8 cellular contexts compared by ENCODE assay signal in genomic region chr16:58515125-58515870, GRCh38. TPM values are rescaled to one million over a fixed set of nuclear protein-coding genes. Genes with fewer than 3 reads are reported as not detected.
DNase-seq lines count a peak whose midpoint lies in the region; ATAC-seq and TF ChIP-seq lines count a peak whose summit lies in the region.

TSS of gene SETD6 (plus strand) at chr16:58515517. CDS start at chr16:58515538, 21 bp downstream.

- H2AFZ ChIP-seq in neural cell (ENCODE audit: low read depth, low read length), result peak within 1 kb of the TSS; percentile 29

- TF ChIP-seq POLR2A in stomach (IDR thresholded peaks at IDR 0.05), result no peak

- no peaks in the 10 kb centered on the region for H3K9me2 ChIP-seq in neural cell (ENCODE audit: insufficient read depth, low read length)

- peak within 1 kb of the TSS; percentile 59 for H3K4me2 ChIP-seq in neural cell (ENCODE audit: low read length)

- 0 to 1% (median 1%) methylated on average over 62 to 80 of the region's 80 CpGs; no CpG with 5 or more reads in 1 of the 5 donors for WGBS in stomach, 5 donors

- H3K36me3 ChIP-seq in HUES6 (ENCODE audit: control insufficient read depth, insufficient read depth, low read length) (peaks cover 46% of the 10 kb centered on the region), neural cell (ENCODE audit: insufficient read depth, low read length) (peaks cover 17% of the 10 kb centered on the region), stomach (peaks cover 25 to 37% (median 36%) of the 10 kb centered on the region in 4 donors)

- TF ChIP-seq CTCF in fibroblast of villous mesenchyme (IDR thresholded peaks at IDR 0.05; ENCODE audit: insufficient read depth, low read depth, low read length), result peak; percentile 22
- TF ChIP-seq CTCF in neural cell (IDR thresholded peaks at IDR 0.05; ENCODE audit: poor library complexity, severe bottlenecking), result peak; percentile 52
- TF ChIP-seq CTCF in stomach (IDR thresholded peaks at IDR 0.05), result peak in 2 of 7 experiments; percentile 20 to 36

- no peak for TF ChIP-seq RAD21 in neural cell (conservative IDR thresholded peaks at IDR 0.05)

- H3K9ac ChIP-seq in HUES6 (ENCODE audit: low read length), result peak within 1 kb of the TSS; percentile 85
- H3K9ac ChIP-seq in neural cell (ENCODE audit: low read length), result peak within 1 kb of the TSS; percentile 71

- H3K4me3 ChIP-seq in HUES6 (ENCODE audit: low read depth, low read length) (peak within 1 kb of the TSS; percentile 90), fibroblast of villous mesenchyme (ENCODE audit: low read depth, low read length) (peak within 1 kb of the TSS; percentile 66), neural cell (ENCODE audit: low read length) (peak within 1 kb of the TSS; percentile 90), stomach (peak within 1 kb of the TSS; percentile 90 to 97 (median 93))

- H3K9me3 ChIP-seq in HUES6 (ENCODE audit: control insufficient read depth, insufficient read depth, low read depth, low read length) (no peaks in the 10 kb centered on the region), neural cell (ENCODE audit: low read length) (no peaks in the 10 kb centered on the region), stomach (no peaks in the 10 kb centered on the region)

- TF ChIP-seq EP300 in neural cell (conservative IDR thresholded peaks at IDR 0.05; ENCODE audit: poor library complexity, severe bottlenecking) (no peak), stomach (IDR thresholded peaks at IDR 0.05) (no peak)

- H3K79me2 ChIP-seq in neural cell (replicated peaks; ENCODE audit: insufficient read depth, low read length), result peaks cover 6% of the 10 kb centered on the region

- intact Hi-C loops in stomach (cut with DNase I; ENCODE audit: low total_unique reads), result loop anchor here (10.0 kb wide), 1 partner anchor 150 kb away; no protein-coding TSS in a partner anchor

- DNase-seq in DMS 273 treated with DMSO at 0.1 percent for 48 hours (lab: John Stamatoyannopoulos, UW), result peak; percentile 81
- peak; percentile 92 for DNase-seq in RKO (ENCODE audit: low spot score)
- peak; percentile 54 for DNase-seq in activated gamma-delta T cell (lab: John Stamatoyannopoulos, UW)
- DNase-seq in fibroblast of villous mesenchyme (ENCODE audit: low read depth), result peak; percentile 90
- peak; percentile 89 for DNase-seq in stomach

- peak; percentile 73 for ATAC-seq in GM21423 (IDR thresholded peaks at IDR 0.05; ENCODE audit: unreplicated experiment)

- no peaks in the 10 kb centered on the region for H3K27me3 ChIP-seq in HUES6 (ENCODE audit: control insufficient read depth, insufficient read depth, low read length)
- H3K27me3 ChIP-seq in neural cell (ENCODE audit: insufficient read depth, low read depth, low read length), result no peaks in the 10 kb centered on the region
- H3K27me3 ChIP-seq in stomach, result no peaks in the 10 kb centered on the region

- H3F3A ChIP-seq in neural cell (ENCODE audit: insufficient read depth, low read length, poor library complexity, severe bottlenecking), result no peaks in the 10 kb centered on the region

- H3K4me1 ChIP-seq in HUES6 (ENCODE audit: control insufficient read depth, insufficient read depth, low read length), result peaks cover 9% of the 10 kb centered on the region
- H3K4me1 ChIP-seq in stomach, result peaks cover 8 to 34% (median 29%) of the 10 kb centered on the region in 4 donors

- peak within 1 kb of the TSS; percentile 66 for H3K27ac ChIP-seq in HUES6 (ENCODE audit: low read depth, low read length)
- H3K27ac ChIP-seq in neural cell (ENCODE audit: low read length), result peak within 1 kb of the TSS; percentile 62
- H3K27ac ChIP-seq in stomach, result peak within 1 kb of the TSS; percentile 85 to 89 (median 88)

- no peaks in the 10 kb centered on the region for H4K20me1 ChIP-seq in neural cell (ENCODE audit: insufficient read depth)

TF ChIP-seq in neural cell, 6 proteins besides CTCF, POLR2A, EP300 and RAD21:
- TF ChIP-seq SMC3 (conservative IDR thresholded peaks at IDR 0.05; ENCODE audit: poor library complexity) (peak; percentile 48), EZH2 (IDR thresholded peaks at IDR 0.05; ENCODE audit: borderline replicate concordance, insufficient read depth, low read length, poor library complexity, severe bottlenecking) (no peak), TAF1 (IDR thresholded peaks at IDR 0.05; ENCODE audit: low read depth) (no peak), REST (IDR thresholded peaks at IDR 0.05; ENCODE audit: borderline replicate concordance) (no peak), POLR2AphosphoS5 (IDR thresholded peaks at IDR 0.05) (peak; percentile 72), MXI1 (conservative IDR thresholded peaks at IDR 0.05; ENCODE audit: poor library complexity, severe bottlenecking) (peak; percentile 97)

RNA-seq across cellular contexts. Expression of gene SETD6, which starts in this region (rescaled TPM):
- total RNA-seq in fibroblast of villous mesenchyme (8.2 and 8.7 TPM in 2 replicates), stomach (100 to 1,000 TPM in 1 of 5 donors, 10 to 100 TPM in 4; 13.0 to 209 (median 68.0) TPM)
- polyA plus RNA-seq in neural cell (59.4 and 61.2 TPM in 2 replicates), stomach (10 to 100 TPM in 1 of 3 donors, 1 to 10 TPM in 2; 7.7 to 14.7 (median 8.9) TPM)
- polyA minus RNA-seq in neural cell, result 34.6 and 36.9 TPM in 2 replicates

Comparison
In these comparisons a context has a peak if more than half of its experiments do, and no peak if none do; other contexts are left out.
1. Peak in every context shown above with its lines: DNase-seq, ATAC-seq, H3K4me3 ChIP-seq and H3K27ac ChIP-seq.